ENCODE assay signal across 22 cellular contexts in genomic region chr6:79708094-79708791, GRCh38.
"Had no signal": no experiment of that assay in that cellular context is flagged by ENCODE, and none has a peak within 500 bp of the region (broad histone marks: within the 10 kb centered on the region; RNA-seq: fewer than 3 reads in every experiment).

No MANE protein-coding gene starts in this region.

- H3K27me3 ChIP-seq: MG63, SJSA1 had no signal

- DNase-seq: Karpas-422, KG1, MG63, NCI-H1092 treated with DMSO at 0.1 percent for 48 hours, NCI-H1417, NCI-H1436 treated with DMSO at 0.1 percent for 48 hours, NCI-H1694, NCI-H187 treated with DMSO at 0.1 percent for 48 hours, NCI-H2081, NCI-H2107, NCI-H2227 treated with DMSO at 0.1 percent for 48 hours, NCI-H446, NCI-H510A, NCI-H524 treated with DMSO at 0.1 percent for 48 hours, NCI-H69, NCI-H774, Right ventricle myocardium superior, RPMI8226, SIG-M5 had no signal

- H3K27ac ChIP-seq: SJSA1, SK-N-MC had no signal

- H3K9me3 ChIP-seq: MG63, SJSA1 had no signal

- H3K4me1 ChIP-seq: SJSA1 had no signal

- H3K4me3 ChIP-seq: MG63, SJSA1, SK-N-MC had no signal

- FAIRE-seq: RCC 7860 had no signal

- H3K36me3 ChIP-seq: MG63, SJSA1 had no signal
